Comparison of ENCODE assay signal across 2 cellular contexts in the genomic region with DNA sequence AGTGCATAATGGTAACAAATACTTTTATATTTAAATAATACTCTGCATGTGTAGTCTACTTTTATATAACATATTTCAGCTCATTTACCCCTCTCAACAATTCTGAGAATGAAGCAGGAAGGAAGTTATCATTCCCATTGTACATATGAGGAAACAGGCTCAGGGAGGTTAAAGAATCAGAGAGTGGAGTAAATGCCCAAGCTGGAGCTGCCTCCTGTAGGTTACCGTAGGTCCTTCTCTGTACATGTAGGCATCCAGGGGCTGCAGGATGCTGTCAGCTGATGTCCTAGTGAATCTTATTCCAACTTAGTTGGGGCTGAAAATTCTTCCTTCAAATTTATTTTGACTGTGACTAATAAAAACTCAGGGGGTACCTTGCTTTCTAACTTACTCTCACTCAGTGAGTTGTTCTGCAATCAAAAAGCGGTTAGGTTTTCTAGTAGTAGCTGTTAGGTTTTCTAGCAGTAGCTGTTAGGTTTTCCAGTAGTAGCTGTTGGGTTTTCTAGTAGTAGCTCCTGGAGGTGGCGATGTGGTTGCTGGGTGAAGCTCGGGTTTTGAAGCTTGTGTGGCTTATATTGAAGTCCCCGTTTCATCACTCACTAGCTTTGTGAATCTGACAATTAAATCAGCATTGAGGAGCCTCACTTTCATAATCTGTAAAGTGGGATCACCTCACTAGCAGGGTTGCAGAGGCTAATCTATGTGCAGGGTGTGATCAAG.
TF ChIP-seq lines count a peak whose summit lies in the region.

No MANE protein-coding gene starts in this region.

TF ChIP-seq in GM23338, 12 proteins besides CTCF, POLR2A, EP300 and RAD21:
- TF ChIP-seq, protein P1, sequence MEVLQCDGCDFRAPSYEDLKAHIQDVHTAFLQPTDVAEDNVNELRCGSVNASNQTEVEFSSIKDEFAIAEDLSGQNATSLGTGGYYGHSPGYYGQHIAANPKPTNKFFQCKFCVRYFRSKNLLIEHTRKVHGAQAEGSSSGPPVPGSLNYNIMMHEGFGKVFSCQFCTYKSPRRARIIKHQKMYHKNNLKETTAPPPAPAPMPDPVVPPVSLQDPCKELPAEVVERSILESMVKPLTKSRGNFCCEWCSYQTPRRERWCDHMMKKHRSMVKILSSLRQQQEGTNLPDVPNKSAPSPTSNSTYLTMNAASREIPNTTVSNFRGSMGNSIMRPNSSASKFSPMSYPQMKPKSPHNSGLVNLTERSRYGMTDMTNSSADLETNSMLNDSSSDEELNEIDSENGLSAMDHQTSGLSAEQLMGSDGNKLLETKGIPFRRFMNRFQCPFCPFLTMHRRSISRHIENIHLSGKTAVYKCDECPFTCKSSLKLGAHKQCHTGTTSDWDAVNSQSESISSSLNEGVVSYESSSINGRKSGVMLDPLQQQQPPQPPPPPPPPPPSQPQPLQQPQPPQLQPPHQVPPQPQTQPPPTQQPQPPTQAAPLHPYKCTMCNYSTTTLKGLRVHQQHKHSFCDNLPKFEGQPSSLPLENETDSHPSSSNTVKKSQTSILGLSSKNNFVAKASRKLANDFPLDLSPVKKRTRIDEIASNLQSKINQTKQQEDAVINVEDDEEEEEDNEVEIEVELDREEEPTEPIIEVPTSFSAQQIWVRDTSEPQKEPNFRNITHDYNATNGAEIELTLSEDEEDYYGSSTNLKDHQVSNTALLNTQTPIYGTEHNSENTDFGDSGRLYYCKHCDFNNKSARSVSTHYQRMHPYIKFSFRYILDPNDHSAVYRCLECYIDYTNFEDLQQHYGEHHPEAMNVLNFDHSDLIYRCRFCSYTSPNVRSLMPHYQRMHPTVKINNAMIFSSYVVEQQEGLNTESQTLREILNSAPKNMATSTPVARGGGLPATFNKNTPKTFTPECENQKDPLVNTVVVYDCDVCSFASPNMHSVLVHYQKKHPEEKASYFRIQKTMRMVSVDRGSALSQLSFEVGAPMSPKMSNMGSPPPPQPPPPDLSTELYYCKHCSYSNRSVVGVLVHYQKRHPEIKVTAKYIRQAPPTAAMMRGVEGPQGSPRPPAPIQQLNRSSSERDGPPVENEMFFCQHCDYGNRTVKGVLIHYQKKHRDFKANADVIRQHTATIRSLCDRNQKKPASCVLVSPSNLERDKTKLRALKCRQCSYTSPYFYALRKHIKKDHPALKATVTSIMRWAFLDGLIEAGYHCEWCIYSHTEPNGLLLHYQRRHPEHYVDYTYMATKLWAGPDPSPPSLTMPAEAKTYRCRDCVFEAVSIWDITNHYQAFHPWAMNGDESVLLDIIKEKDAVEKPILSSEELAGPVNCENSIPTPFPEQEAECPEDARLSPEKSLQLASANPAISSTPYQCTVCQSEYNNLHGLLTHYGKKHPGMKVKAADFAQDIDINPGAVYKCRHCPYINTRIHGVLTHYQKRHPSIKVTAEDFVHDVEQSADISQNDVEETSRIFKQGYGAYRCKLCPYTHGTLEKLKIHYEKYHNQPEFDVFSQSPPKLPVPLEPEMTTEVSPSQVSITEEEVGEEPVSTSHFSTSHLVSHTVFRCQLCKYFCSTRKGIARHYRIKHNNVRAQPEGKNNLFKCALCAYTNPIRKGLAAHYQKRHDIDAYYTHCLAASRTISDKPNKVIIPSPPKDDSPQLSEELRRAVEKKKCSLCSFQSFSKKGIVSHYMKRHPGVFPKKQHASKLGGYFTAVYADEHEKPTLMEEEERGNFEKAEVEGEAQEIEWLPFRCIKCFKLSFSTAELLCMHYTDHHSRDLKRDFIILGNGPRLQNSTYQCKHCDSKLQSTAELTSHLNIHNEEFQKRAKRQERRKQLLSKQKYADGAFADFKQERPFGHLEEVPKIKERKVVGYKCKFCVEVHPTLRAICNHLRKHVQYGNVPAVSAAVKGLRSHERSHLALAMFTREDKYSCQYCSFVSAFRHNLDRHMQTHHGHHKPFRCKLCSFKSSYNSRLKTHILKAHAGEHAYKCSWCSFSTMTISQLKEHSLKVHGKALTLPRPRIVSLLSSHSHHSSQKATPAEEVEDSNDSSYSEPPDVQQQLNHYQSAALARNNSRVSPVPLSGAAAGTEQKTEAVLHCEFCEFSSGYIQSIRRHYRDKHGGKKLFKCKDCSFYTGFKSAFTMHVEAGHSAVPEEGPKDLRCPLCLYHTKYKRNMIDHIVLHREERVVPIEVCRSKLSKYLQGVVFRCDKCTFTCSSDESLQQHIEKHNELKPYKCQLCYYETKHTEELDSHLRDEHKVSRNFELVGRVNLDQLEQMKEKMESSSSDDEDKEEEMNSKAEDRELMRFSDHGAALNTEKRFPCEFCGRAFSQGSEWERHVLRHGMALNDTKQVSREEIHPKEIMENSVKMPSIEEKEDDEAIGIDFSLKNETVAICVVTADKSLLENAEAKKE (CRISPR knock-in tag; IDR thresholded peaks at IDR 0.05) = no peak
- TF ChIP-seq EZH2 (IDR thresholded peaks at IDR 0.05; ENCODE audit: low read depth, unreplicated experiment) (no peak), JUNB (IDR thresholded peaks at IDR 0.05; ENCODE audit: unreplicated experiment) (no peak), CREB1 (CRISPR knock-in tag; IDR thresholded peaks at IDR 0.05; ENCODE audit: low read depth) (no peak), ZNF331 (CRISPR knock-in tag; IDR thresholded peaks at IDR 0.05; ENCODE audit: low read depth) (no peak), EZH2phosphoT487 (IDR thresholded peaks at IDR 0.05; ENCODE audit: unreplicated experiment) (no peak), POLR2AphosphoS5 (IDR thresholded peaks at IDR 0.05; ENCODE audit: low read depth) (no peak), ZNF114 (CRISPR knock-in tag; IDR thresholded peaks at IDR 0.05) (no peak)
- TF ChIP-seq, protein P2, sequence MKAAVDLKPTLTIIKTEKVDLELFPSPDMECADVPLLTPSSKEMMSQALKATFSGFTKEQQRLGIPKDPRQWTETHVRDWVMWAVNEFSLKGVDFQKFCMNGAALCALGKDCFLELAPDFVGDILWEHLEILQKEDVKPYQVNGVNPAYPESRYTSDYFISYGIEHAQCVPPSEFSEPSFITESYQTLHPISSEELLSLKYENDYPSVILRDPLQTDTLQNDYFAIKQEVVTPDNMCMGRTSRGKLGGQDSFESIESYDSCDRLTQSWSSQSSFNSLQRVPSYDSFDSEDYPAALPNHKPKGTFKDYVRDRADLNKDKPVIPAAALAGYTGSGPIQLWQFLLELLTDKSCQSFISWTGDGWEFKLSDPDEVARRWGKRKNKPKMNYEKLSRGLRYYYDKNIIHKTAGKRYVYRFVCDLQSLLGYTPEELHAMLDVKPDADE (IDR thresholded peaks at IDR 0.05) = no peak
TF ChIP-seq in GM23338: peak in this region for 0.

TF ChIP-seq in endothelial cell of umbilical vein, 7 proteins besides CTCF, POLR2A, EP300 and RAD21:
- TF ChIP-seq EZH2 (IDR thresholded peaks at IDR 0.05; ENCODE audit: borderline replicate concordance, low read depth, low read length, severe bottlenecking) = no peak
- no peak for TF ChIP-seq MYC (IDR thresholded peaks at IDR 0.05; ENCODE audit: low read depth, low read length)
- no peak for TF ChIP-seq JUN (IDR thresholded peaks at IDR 0.05; ENCODE audit: borderline replicate concordance, insufficient read depth, insufficient read length, low read depth)
- TF ChIP-seq GATA2 (IDR thresholded peaks at IDR 0.05; ENCODE audit: insufficient read depth, insufficient read length, low read depth, low read length) = no peak
- TF ChIP-seq, protein P3, sequence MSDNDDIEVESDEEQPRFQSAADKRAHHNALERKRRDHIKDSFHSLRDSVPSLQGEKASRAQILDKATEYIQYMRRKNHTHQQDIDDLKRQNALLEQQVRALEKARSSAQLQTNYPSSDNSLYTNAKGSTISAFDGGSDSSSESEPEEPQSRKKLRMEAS (IDR thresholded peaks at IDR 0.05; ENCODE audit: insufficient read depth, insufficient read length) = no peak
- no peak for TF ChIP-seq FOS (IDR thresholded peaks at IDR 0.05; ENCODE audit: borderline replicate concordance, insufficient read depth, low read length)
- TF ChIP-seq POLR2AphosphoS5 (IDR thresholded peaks at IDR 0.05; ENCODE audit: insufficient read depth, low read depth, low read length) = no peak
